In genomic region chr1:37824001-37824400, GRCh38 we compare ENCODE assay signal across 24 cellular contexts. TPM values are rescaled to one million over a fixed set of nuclear protein-coding genes. Genes with fewer than 3 reads are reported as not detected.
DNase-seq lines count a peak whose midpoint lies in the region; ATAC-seq, FAIRE-seq and TF ChIP-seq lines count a peak whose summit lies in the region.
"Had no signal": no experiment of that assay in that cellular context is flagged by ENCODE, and none has a peak within 500 bp of the region (broad histone marks: within the 10 kb centered on the region; RNA-seq: fewer than 3 reads in every experiment).

No MANE protein-coding gene starts in this region.

- no peak overlapping the region for H3K27ac ChIP-seq in HepG2 (ENCODE audit: extremely low read length, insufficient read depth, low read length)
- no peak overlapping the region for H3K27ac ChIP-seq in right lobe of liver
- no peak overlapping the region for H3K27ac ChIP-seq in right cardiac atrium (ENCODE audit: low read length)

- H3K36me3 Mint-ChIP-seq in central memory CD8-positive, alpha-beta T cell (ENCODE audit: insufficient read depth): peaks cover 47% of the 10 kb centered on the region
- H3K36me3 Mint-ChIP-seq in natural killer cell treated with Interleukin-12 subunit alpha and Interleukin-12 subunit beta and Interleukin-15 and Interleukin-18, amount 100 ng/mL, for 72 hours: peaks cover 18% of the 10 kb centered on the region

- no peak overlapping the region for H3K4me3 Mint-ChIP-seq in central memory CD8-positive, alpha-beta T cell
- no peak overlapping the region for H3K4me3 Mint-ChIP-seq in natural killer cell treated with Interleukin-12 subunit alpha and Interleukin-12 subunit beta and Interleukin-15 and Interleukin-18, amount 100 ng/mL, for 72 hours
- H3K4me3 Mint-ChIP-seq: B cell; CD4-positive, CD25-positive, alpha-beta regulatory T cell; CD8-positive, alpha-beta memory T cell; HFFc6; IgD-negative memory B cell had no signal

- H3K9ac ChIP-seq in HepG2 (ENCODE audit: insufficient read depth, low read depth, low read length): no peak overlapping the region
- H3K9ac ChIP-seq: BLaER1 treated with 17β-estradiol and CSF1 and Interleukin-3, amounts not matched to agents 10 nM and 100 nM had no signal

- H3K9me3 ChIP-seq in HepG2 (ENCODE audit: low read length) (no peaks in the 10 kb centered on the region), right lobe of liver (no peaks in the 10 kb centered on the region), right cardiac atrium (ENCODE audit: control insufficient read depth, low read length) (no peaks in the 10 kb centered on the region)
- H3K9me3 ChIP-seq: BLaER1 treated with 17β-estradiol and CSF1 and Interleukin-3, amounts not matched to agents 10 nM and 100 nM; Caco-2 had no signal

- peak overlapping the region; percentile 22 for H3K27ac Mint-ChIP-seq in central memory CD8-positive, alpha-beta T cell (ENCODE audit: low read depth)
- peak overlapping the region; percentile 85 to 89 for H3K27ac Mint-ChIP-seq in natural killer cell treated with Interleukin-12 subunit alpha and Interleukin-12 subunit beta and Interleukin-15 and Interleukin-18, amount 100 ng/mL, for 72 hours
- H3K27ac Mint-ChIP-seq: B cell; CD4-positive, CD25-positive, alpha-beta regulatory T cell had no signal

- TF ChIP-seq RAD21 in HepG2 (CRISPR knock-in tag; IDR thresholded peaks at IDR 0.05): no peak

- no peak for ATAC-seq in HepG2
- no peak for ATAC-seq in right lobe of liver
- no peak for ATAC-seq in central memory CD8-positive, alpha-beta T cell (replicated peaks; ENCODE audit: extremely low read depth, poor library complexity, severe bottlenecking)
- no peak for ATAC-seq in natural killer cell treated with Interleukin-12 subunit alpha and Interleukin-12 subunit beta and Interleukin-15 and Interleukin-18, amount 100 ng/mL, for 72 hours
- ATAC-seq in Right ventricle myocardium superior (ENCODE audit: poor library complexity): no peak
- no peak for ATAC-seq in right cardiac atrium
- ATAC-seq: HCT116 had no signal

- in situ Hi-C loops in HepG2 (cut with HindIII; ENCODE audit: extremely low pct_ligation_motif_present, low pct_unique_long_range_greater_than_20kb): no loop called here

- TF ChIP-seq EP300 in HepG2 (IDR thresholded peaks at IDR 0.05; ENCODE audit: low read depth in 2 of 2, low read length in 2 of 2) (no peak), HepG2 (CRISPR knock-in tag; IDR thresholded peaks at IDR 0.05; ENCODE audit: borderline replicate concordance) (no peak)

- H3K36me3 ChIP-seq in HepG2 (replicated peaks in 1 of 2; ENCODE audit: control insufficient read depth in 1 of 2, insufficient read depth in 2 of 2, low read length in 2 of 2) (peaks cover 8 to 39% of the 10 kb centered on the region in 2 experiments; a peak in 4 of 5 replicates), right lobe of liver (peaks cover 0 to 43% (median 16%) of the 10 kb centered on the region in 4 donors)

- no peak overlapping the region for H3K4me2 ChIP-seq in HepG2 (ENCODE audit: low read depth, low read length)

- H3K4me1 ChIP-seq in HepG2 (ENCODE audit: insufficient read depth, low read length) (no peaks in the 10 kb centered on the region), right lobe of liver (peaks cover 0 to 7% (median 0%) of the 10 kb centered on the region in 4 donors), right cardiac atrium (ENCODE audit: control insufficient read depth, insufficient read depth, low read length) (no peaks in the 10 kb centered on the region)
- H3K4me1 ChIP-seq: Caco-2 had no signal

- BruUV-seq in HepG2 (replicated peaks; lab: Mats Ljungman, UMichigan): no TSS peak

- H3K27me3 Mint-ChIP-seq in central memory CD8-positive, alpha-beta T cell: no peaks in the 10 kb centered on the region
- no peaks in the 10 kb centered on the region for H3K27me3 Mint-ChIP-seq in natural killer cell treated with Interleukin-12 subunit alpha and Interleukin-12 subunit beta and Interleukin-15 and Interleukin-18, amount 100 ng/mL, for 72 hours
- H3K27me3 Mint-ChIP-seq: B cell; CD4-positive, CD25-positive, alpha-beta regulatory T cell; CD8-positive, alpha-beta memory T cell; IgD-negative memory B cell had no signal

- FAIRE-seq in HepG2 (lab: Jason Lieb, UNC): no peak
- FAIRE-seq: D721Med, HTR-8/SVneo had no signal

- H3K27me3 ChIP-seq in HepG2 (ENCODE audit: control insufficient read depth in 1 of 2, insufficient read depth in 2 of 2, low read length in 2 of 2) (no peaks in the 10 kb centered on the region), right lobe of liver (no peaks in the 10 kb centered on the region), right cardiac atrium (ENCODE audit: control insufficient read depth, insufficient read depth) (no peaks in the 10 kb centered on the region)
- H3K27me3 ChIP-seq: BLaER1 treated with 17β-estradiol and CSF1 and Interleukin-3, amounts not matched to agents 10 nM and 100 nM had no signal

- TF ChIP-seq CTCF in HepG2 (CRISPR knock-in tag; IDR thresholded peaks at IDR 0.05): no peak
- no peak for TF ChIP-seq CTCF in right lobe of liver (IDR thresholded peaks at IDR 0.05)

- H2AFZ ChIP-seq in HepG2 (ENCODE audit: low read length): no peak overlapping the region

- H3K4me1 Mint-ChIP-seq in central memory CD8-positive, alpha-beta T cell: no peaks in the 10 kb centered on the region
- peaks cover 26 to 37% of the 10 kb centered on the region in 2 donors for H3K4me1 Mint-ChIP-seq in natural killer cell treated with Interleukin-12 subunit alpha and Interleukin-12 subunit beta and Interleukin-15 and Interleukin-18, amount 100 ng/mL, for 72 hours (ENCODE audit: low read depth in 2 of 2)

- WGBS in HepG2 (ENCODE audit: low lambda C conversion rate): 87% methylated on average over 2 of the region's 2 CpGs
- 95% methylated on average over 2 of the region's 2 CpGs for WGBS in right lobe of liver (ENCODE audit: insufficient coverage, low coverage, low lambda C conversion rate, missing lambda C conversion rate)
- WGBS in right cardiac atrium: 97% methylated on average over 2 of the region's 2 CpGs

- no peaks in the 10 kb centered on the region for H3K79me2 ChIP-seq in HepG2 (ENCODE audit: insufficient read depth, low read length)

- no peak for TF ChIP-seq POLR2A in HepG2 (IDR thresholded peaks at IDR 0.05; ENCODE audit: insufficient read depth in 1 of 2, low read depth in 2 of 2, low read length in 2 of 2)
- no peak for TF ChIP-seq POLR2A in right lobe of liver (IDR thresholded peaks at IDR 0.05)

- no peak overlapping the region for H3K4me3 ChIP-seq in HepG2 (replicated peaks in 1 of 3; ENCODE audit: insufficient read depth in 1 of 3, low read depth in 2 of 3, low read length in 3 of 3)
- no peak overlapping the region for H3K4me3 ChIP-seq in right lobe of liver
- no peak overlapping the region for H3K4me3 ChIP-seq in right cardiac atrium (ENCODE audit: low read length)
- H3K4me3 ChIP-seq: BLaER1 treated with 17β-estradiol and CSF1 and Interleukin-3, amounts not matched to agents 10 nM and 100 nM had no signal

- DNase-seq in HepG2 (ENCODE audit: low spot score) (no peak), right lobe of liver (no peak), GF-D8 (lab: John Stamatoyannopoulos, UW) (no peak), COLO829 (ENCODE audit: low spot score) (no peak), Right ventricle myocardium superior (no peak), right cardiac atrium (no peak)
- no peak for DNase-seq in central memory CD8-positive, alpha-beta T cell (ENCODE audit: low spot score in 2 of 2)
- no peak for DNase-seq in natural killer cell treated with Interleukin-12 subunit alpha and Interleukin-12 subunit beta and Interleukin-15 and Interleukin-18, amount 100 ng/mL, for 72 hours (ENCODE audit: low spot score)
- DNase-seq: 8988T; Caco-2; CD4-positive, CD25-positive, alpha-beta regulatory T cell; CD8-positive, alpha-beta memory T cell; GDM1; GOT3; H7; HFFc6 had no signal

- intact Hi-C loops in HepG2 (cut with micrococcal nuclease; ENCODE audit: unreplicated experiment) (no loop called here), right lobe of liver (cut with DNase I) (no loop called here), Right ventricle myocardium superior (cut with DNase I) (no loop called here), right cardiac atrium (cut with DNase I) (no loop called here)

- CTCF ChIA-PET in HepG2 (lab: Yijun Ruan, JAX; ENCODE audit: low intra/inter-chr PET ratio, low total read pairs): no interaction called here

- no peaks in the 10 kb centered on the region for H3K9me3 Mint-ChIP-seq in central memory CD8-positive, alpha-beta T cell
- no peaks in the 10 kb centered on the region for H3K9me3 Mint-ChIP-seq in natural killer cell treated with Interleukin-12 subunit alpha and Interleukin-12 subunit beta and Interleukin-15 and Interleukin-18, amount 100 ng/mL, for 72 hours
- H3K9me3 Mint-ChIP-seq: CD4-positive, CD25-positive, alpha-beta regulatory T cell; CD8-positive, alpha-beta memory T cell; HFFc6; IgD-negative memory B cell had no signal

- H4K20me1 ChIP-seq in HepG2 (ENCODE audit: insufficient read depth, low read length): no peaks in the 10 kb centered on the region

- POLR2A ChIA-PET in HepG2 (lab: Yijun Ruan, JAX): no interaction called here

RNA-seq across cellular contexts. Expression of gene YRDC, which starts 16.0 kb away (rescaled TPM):
- total RNA-seq in HepG2 (2016; rRNA removed; fragmentation: Illumina TruSeq; extraction: Trizol): 29.2 and 31.8 TPM in 2 replicates
- total RNA-seq in HepG2 (2016; cell fraction: cytosol; rRNA removed; fragmentation: Illumina TruSeq; extraction: Trizol; ENCODE audit: low read depth): 7.1 and 8.4 TPM in 2 replicates
- total RNA-seq in HepG2 (2016; cell fraction: insoluble cytoplasmic fraction; rRNA removed; fragmentation: Illumina TruSeq; extraction: Trizol): 29.8 and 34.9 TPM in 2 replicates
- 18.8 and 18.9 TPM in 2 replicates for total RNA-seq in HepG2 (2016; cell fraction: membrane; rRNA removed; fragmentation: Illumina TruSeq; extraction: Trizol)
- total RNA-seq in HepG2 (2016; cell fraction: nucleus; rRNA removed; fragmentation: Illumina TruSeq; extraction: Trizol): 15.6 and 16.7 TPM in 2 replicates
- 25.4 and 27.5 TPM in 2 replicates for polyA plus RNA-seq in HepG2 (2011; rRNA removed)
- polyA plus RNA-seq in HepG2 (2011; cell fraction: cytosol; rRNA removed): 25.6 and 26.2 TPM in 2 replicates
- polyA plus RNA-seq in HepG2 (2011; cell fraction: nucleus; rRNA removed): 8.3 and 10.1 TPM in 2 replicates
- polyA plus RNA-seq in HepG2 (2012): 17.1 and 21.1 TPM in 2 replicates
- polyA plus RNA-seq in HepG2 (2016; cell fraction: cytosol; fragmentation: Illumina TruSeq; extraction: Trizol; ENCODE audit: low read depth): 5.9 and 6.1 TPM in 2 replicates
- polyA plus RNA-seq in HepG2 (2016; cell fraction: insoluble cytoplasmic fraction; fragmentation: Illumina TruSeq; extraction: Trizol; ENCODE audit: low read depth): 27.0 and 29.5 TPM in 2 replicates
- 11.3 and 12.8 TPM in 2 replicates for polyA plus RNA-seq in HepG2 (2016; cell fraction: membrane; fragmentation: Illumina TruSeq; extraction: Trizol; ENCODE audit: low read depth)
- polyA plus RNA-seq in HepG2 (2016; cell fraction: nucleus; fragmentation: Illumina TruSeq; extraction: Trizol; ENCODE audit: insufficient read depth, low read depth): 22.9 and 23.8 TPM in 2 replicates
- polyA minus RNA-seq in HepG2 (2011; rRNA and poly(A)+ RNA removed; ENCODE audit: low replicate concordance): 25.1 and 31.1 TPM in 2 replicates
- 9.3 and 10.2 TPM in 2 replicates for polyA minus RNA-seq in HepG2 (2011; cell fraction: cytosol; rRNA and poly(A)+ RNA removed)
- 9.0 and 9.7 TPM in 2 replicates for polyA minus RNA-seq in HepG2 (2011; cell fraction: nucleus; rRNA and poly(A)+ RNA removed)
- 10 to 100 TPM in 2 of 6 experiments, 1 to 10 TPM in 4; 4.4 to 18.3 (median 6.4) TPM for total RNA-seq in right lobe of liver
- total RNA-seq in natural killer cell treated with Interleukin-12 subunit alpha and Interleukin-12 subunit beta and Interleukin-15 and Interleukin-18, amount 100 ng/mL, for 72 hours: 10 to 100 TPM; 72.0 to 82.9 TPM
- 4.5 TPM for total RNA-seq in Right ventricle myocardium superior
- 1 to 10 TPM; 4.0 to 8.4 (median 5.8) TPM for total RNA-seq in right cardiac atrium
- polyA plus RNA-seq in right cardiac atrium: 5.7 TPM

RNA-seq across cellular contexts. Expression of gene C1orf122, which starts 16.4 kb away (rescaled TPM):
- total RNA-seq in HepG2 (2016; rRNA removed; fragmentation: Illumina TruSeq; extraction: Trizol) (31.3 and 40.6 TPM in 2 replicates), right lobe of liver (10 to 100 TPM; 23.0 to 61.7 (median 27.9) TPM), Right ventricle myocardium superior (52.2 TPM), right cardiac atrium (10 to 100 TPM; 45.5 to 61.2 (median 55.5) TPM)
- total RNA-seq in HepG2 (2016; cell fraction: cytosol; rRNA removed; fragmentation: Illumina TruSeq; extraction: Trizol; ENCODE audit: low read depth): 37.4 and 51.2 TPM in 2 replicates
- total RNA-seq in HepG2 (2016; cell fraction: insoluble cytoplasmic fraction; rRNA removed; fragmentation: Illumina TruSeq; extraction: Trizol): 33.4 and 38.2 TPM in 2 replicates
- 37.7 and 50.5 TPM in 2 replicates for total RNA-seq in HepG2 (2016; cell fraction: membrane; rRNA removed; fragmentation: Illumina TruSeq; extraction: Trizol)
- total RNA-seq in HepG2 (2016; cell fraction: nucleus; rRNA removed; fragmentation: Illumina TruSeq; extraction: Trizol): 16.9 and 21.8 TPM in 2 replicates
- polyA plus RNA-seq in HepG2 (2011; rRNA removed) (18.7 and 25.1 TPM in 2 replicates), right cardiac atrium (84.0 TPM)
- polyA plus RNA-seq in HepG2 (2011; cell fraction: cytosol; rRNA removed): 20.0 and 25.3 TPM in 2 replicates
- polyA plus RNA-seq in HepG2 (2011; cell fraction: nucleus; rRNA removed): 28.5 and 29.9 TPM in 2 replicates
- polyA plus RNA-seq in HepG2 (2012): 7.0 and 10.9 TPM in 2 replicates
- polyA plus RNA-seq in HepG2 (2016; cell fraction: cytosol; fragmentation: Illumina TruSeq; extraction: Trizol; ENCODE audit: low read depth): 48.7 and 56.2 TPM in 2 replicates
- 31.4 and 33.0 TPM in 2 replicates for polyA plus RNA-seq in HepG2 (2016; cell fraction: insoluble cytoplasmic fraction; fragmentation: Illumina TruSeq; extraction: Trizol; ENCODE audit: low read depth)
- polyA plus RNA-seq in HepG2 (2016; cell fraction: membrane; fragmentation: Illumina TruSeq; extraction: Trizol; ENCODE audit: low read depth): 37.2 and 37.9 TPM in 2 replicates
- 32.9 and 35.0 TPM in 2 replicates for polyA plus RNA-seq in HepG2 (2016; cell fraction: nucleus; fragmentation: Illumina TruSeq; extraction: Trizol; ENCODE audit: insufficient read depth, low read depth)
- 8.2 and 11.5 TPM in 2 replicates for polyA minus RNA-seq in HepG2 (2011; rRNA and poly(A)+ RNA removed; ENCODE audit: low replicate concordance)
- 9.6 TPM in 2 replicates for polyA minus RNA-seq in HepG2 (2011; cell fraction: cytosol; rRNA and poly(A)+ RNA removed)
- 6.6 and 7.0 TPM in 2 replicates for polyA minus RNA-seq in HepG2 (2011; cell fraction: nucleus; rRNA and poly(A)+ RNA removed)
- total RNA-seq in natural killer cell treated with Interleukin-12 subunit alpha and Interleukin-12 subunit beta and Interleukin-15 and Interleukin-18, amount 100 ng/mL, for 72 hours: 10 to 100 TPM; 29.2 to 33.3 TPM

RNA-seq across cellular contexts. Expression of gene MANEAL, which starts 30.4 kb away (rescaled TPM):
- total RNA-seq in HepG2 (2016; rRNA removed; fragmentation: Illumina TruSeq; extraction: Trizol) (16.8 and 26.4 TPM in 2 replicates), right lobe of liver (1 to 10 TPM; 3.2 to 9.4 (median 5.4) TPM), Right ventricle myocardium superior (0.91 TPM), right cardiac atrium (1 to 10 TPM in 3 of 4 donors, under 1 TPM in 1; 0.69 to 1.5 (median 1.2) TPM)
- 16.6 and 17.3 TPM in 2 replicates for total RNA-seq in HepG2 (2016; cell fraction: cytosol; rRNA removed; fragmentation: Illumina TruSeq; extraction: Trizol; ENCODE audit: low read depth)
- total RNA-seq in HepG2 (2016; cell fraction: insoluble cytoplasmic fraction; rRNA removed; fragmentation: Illumina TruSeq; extraction: Trizol): 18.0 and 24.7 TPM in 2 replicates
- total RNA-seq in HepG2 (2016; cell fraction: membrane; rRNA removed; fragmentation: Illumina TruSeq; extraction: Trizol): 32.4 and 35.8 TPM in 2 replicates
- 19.1 and 23.7 TPM in 2 replicates for total RNA-seq in HepG2 (2016; cell fraction: nucleus; rRNA removed; fragmentation: Illumina TruSeq; extraction: Trizol)
- polyA plus RNA-seq in HepG2 (2011; rRNA removed) (20.8 and 24.2 TPM in 2 replicates), right cardiac atrium (0.93 TPM)
- 19.9 and 21.2 TPM in 2 replicates for polyA plus RNA-seq in HepG2 (2011; cell fraction: cytosol; rRNA removed)
- polyA plus RNA-seq in HepG2 (2011; cell fraction: nucleus; rRNA removed): 9.7 and 13.0 TPM in 2 replicates
- polyA plus RNA-seq in HepG2 (2012): 15.7 and 16.4 TPM in 2 replicates
- 22.1 and 26.7 TPM in 2 replicates for polyA plus RNA-seq in HepG2 (2016; cell fraction: cytosol; fragmentation: Illumina TruSeq; extraction: Trizol; ENCODE audit: low read depth)
- 26.1 and 27.7 TPM in 2 replicates for polyA plus RNA-seq in HepG2 (2016; cell fraction: insoluble cytoplasmic fraction; fragmentation: Illumina TruSeq; extraction: Trizol; ENCODE audit: low read depth)
- 36.8 and 37.5 TPM in 2 replicates for polyA plus RNA-seq in HepG2 (2016; cell fraction: membrane; fragmentation: Illumina TruSeq; extraction: Trizol; ENCODE audit: low read depth)
- polyA plus RNA-seq in HepG2 (2016; cell fraction: nucleus; fragmentation: Illumina TruSeq; extraction: Trizol; ENCODE audit: insufficient read depth, low read depth): 36.1 and 42.1 TPM in 2 replicates
- 38.3 and 73.7 TPM in 2 replicates for polyA minus RNA-seq in HepG2 (2011; rRNA and poly(A)+ RNA removed; ENCODE audit: low replicate concordance)
- 15.2 and 17.4 TPM in 2 replicates for polyA minus RNA-seq in HepG2 (2011; cell fraction: cytosol; rRNA and poly(A)+ RNA removed)
- 6.0 and 8.9 TPM in 2 replicates for polyA minus RNA-seq in HepG2 (2011; cell fraction: nucleus; rRNA and poly(A)+ RNA removed)
- total RNA-seq in natural killer cell treated with Interleukin-12 subunit alpha and Interleukin-12 subunit beta and Interleukin-15 and Interleukin-18, amount 100 ng/mL, for 72 hours: 1 to 10 TPM; 2.8 to 9.0 TPM

RNA-seq across cellular contexts. Expression of gene MTF1, which starts 35.4 kb away (rescaled TPM):
- total RNA-seq in HepG2 (2016; rRNA removed; fragmentation: Illumina TruSeq; extraction: Trizol) (3.3 and 7.2 TPM in 2 replicates), right lobe of liver (10 to 100 TPM in 1 of 6 experiments, 1 to 10 TPM in 5; 3.5 to 10.3 (median 6.1) TPM), Right ventricle myocardium superior (12.5 TPM), right cardiac atrium (10 to 100 TPM in 3 of 4 donors, 1 to 10 TPM in 1; 8.9 to 13.4 (median 11.0) TPM)
- total RNA-seq in HepG2 (2016; cell fraction: cytosol; rRNA removed; fragmentation: Illumina TruSeq; extraction: Trizol; ENCODE audit: low read depth): 0.44 and 1.0 TPM in 2 replicates
- 1.8 and 3.4 TPM in 2 replicates for total RNA-seq in HepG2 (2016; cell fraction: insoluble cytoplasmic fraction; rRNA removed; fragmentation: Illumina TruSeq; extraction: Trizol)
- 1.5 and 2.7 TPM in 2 replicates for total RNA-seq in HepG2 (2016; cell fraction: membrane; rRNA removed; fragmentation: Illumina TruSeq; extraction: Trizol)
- 6.9 and 7.9 TPM in 2 replicates for total RNA-seq in HepG2 (2016; cell fraction: nucleus; rRNA removed; fragmentation: Illumina TruSeq; extraction: Trizol)
- polyA plus RNA-seq in HepG2 (2011; rRNA removed) (2.4 and 2.6 TPM in 2 replicates), right cardiac atrium (2.4 TPM)
- polyA plus RNA-seq in HepG2 (2011; cell fraction: cytosol; rRNA removed): 1.9 and 2.1 TPM in 2 replicates
- polyA plus RNA-seq in HepG2 (2011; cell fraction: nucleus; rRNA removed): 2.3 and 4.5 TPM in 2 replicates
- polyA plus RNA-seq in HepG2 (2012): 2.0 TPM in 2 replicates
- 0.36 and 0.66 TPM in 2 replicates for polyA plus RNA-seq in HepG2 (2016; cell fraction: cytosol; fragmentation: Illumina TruSeq; extraction: Trizol; ENCODE audit: low read depth)
- polyA plus RNA-seq in HepG2 (2016; cell fraction: insoluble cytoplasmic fraction; fragmentation: Illumina TruSeq; extraction: Trizol; ENCODE audit: low read depth): 3.2 and 3.4 TPM in 2 replicates
- polyA plus RNA-seq in HepG2 (2016; cell fraction: membrane; fragmentation: Illumina TruSeq; extraction: Trizol; ENCODE audit: low read depth): 0.65 and 2.4 TPM in 2 replicates
- polyA plus RNA-seq in HepG2 (2016; cell fraction: nucleus; fragmentation: Illumina TruSeq; extraction: Trizol; ENCODE audit: insufficient read depth, low read depth): 5.6 and 7.1 TPM in 2 replicates
- 5.0 and 11.1 TPM in 2 replicates for polyA minus RNA-seq in HepG2 (2011; rRNA and poly(A)+ RNA removed; ENCODE audit: low replicate concordance)
- polyA minus RNA-seq in HepG2 (2011; cell fraction: cytosol; rRNA and poly(A)+ RNA removed): 1.8 and 2.0 TPM in 2 replicates
- 4.0 and 4.5 TPM in 2 replicates for polyA minus RNA-seq in HepG2 (2011; cell fraction: nucleus; rRNA and poly(A)+ RNA removed)
- 10 to 100 TPM; 54.0 to 65.3 TPM for total RNA-seq in natural killer cell treated with Interleukin-12 subunit alpha and Interleukin-12 subunit beta and Interleukin-15 and Interleukin-18, amount 100 ng/mL, for 72 hours

RNA-seq across cellular contexts. Expression of gene EPHA10, which starts 59.1 kb away (rescaled TPM):
- 0.08 and 0.58 TPM in 2 replicates for total RNA-seq in HepG2 (2016; rRNA removed; fragmentation: Illumina TruSeq; extraction: Trizol)
- total RNA-seq in HepG2 (2016; cell fraction: cytosol; rRNA removed; fragmentation: Illumina TruSeq; extraction: Trizol; ENCODE audit: low read depth): 0.10 TPM in 1 of 2 replicates, not detected in the other
- total RNA-seq in HepG2 (2016; cell fraction: insoluble cytoplasmic fraction; rRNA removed; fragmentation: Illumina TruSeq; extraction: Trizol): 0.17 and 0.19 TPM in 2 replicates
- total RNA-seq in HepG2 (2016; cell fraction: membrane; rRNA removed; fragmentation: Illumina TruSeq; extraction: Trizol): 0.10 and 0.15 TPM in 2 replicates
- 0.25 and 0.40 TPM in 2 replicates for total RNA-seq in HepG2 (2016; cell fraction: nucleus; rRNA removed; fragmentation: Illumina TruSeq; extraction: Trizol)
- 0.11 and 0.29 TPM in 2 replicates for polyA plus RNA-seq in HepG2 (2011; rRNA removed)
- 0.08 and 0.09 TPM in 2 replicates for polyA plus RNA-seq in HepG2 (2011; cell fraction: cytosol; rRNA removed)
- 1.4 and 2.3 TPM in 2 replicates for polyA plus RNA-seq in HepG2 (2011; cell fraction: nucleus; rRNA removed)
- polyA plus RNA-seq in HepG2 (2012): 0.09 and 0.15 TPM in 2 replicates
- polyA plus RNA-seq in HepG2 (2016; cell fraction: cytosol; fragmentation: Illumina TruSeq; extraction: Trizol; ENCODE audit: low read depth): 0.01 TPM in 1 of 2 replicates, not detected in the other
- polyA plus RNA-seq in HepG2 (2016; cell fraction: insoluble cytoplasmic fraction; fragmentation: Illumina TruSeq; extraction: Trizol; ENCODE audit: low read depth): 0.08 TPM in 1 of 2 replicates, not detected in the other
- polyA plus RNA-seq in HepG2 (2016; cell fraction: membrane; fragmentation: Illumina TruSeq; extraction: Trizol; ENCODE audit: low read depth): 0.12 TPM in 1 of 2 replicates, not detected in the other
- 0.40 and 0.52 TPM in 2 replicates for polyA plus RNA-seq in HepG2 (2016; cell fraction: nucleus; fragmentation: Illumina TruSeq; extraction: Trizol; ENCODE audit: insufficient read depth, low read depth)
- 0.08 and 0.63 TPM in 2 replicates for polyA minus RNA-seq in HepG2 (2011; rRNA and poly(A)+ RNA removed; ENCODE audit: low replicate concordance)
- not detected in 2 replicates for polyA minus RNA-seq in HepG2 (2011; cell fraction: cytosol; rRNA and poly(A)+ RNA removed)
- polyA minus RNA-seq in HepG2 (2011; cell fraction: nucleus; rRNA and poly(A)+ RNA removed): 0.26 TPM in 1 of 2 replicates, not detected in the other
- total RNA-seq in right lobe of liver: under 1 TPM in 2 of 6 experiments, not detected in 4; 0.07 to 0.16 TPM
- total RNA-seq in natural killer cell treated with Interleukin-12 subunit alpha and Interleukin-12 subunit beta and Interleukin-15 and Interleukin-18, amount 100 ng/mL, for 72 hours: not detected
- total RNA-seq in Right ventricle myocardium superior: 0.13 TPM
- 1 to 10 TPM in 1 of 4 donors, under 1 TPM in 3; 0.11 to 1.1 (median 0.36) TPM for total RNA-seq in right cardiac atrium
- 0.36 TPM for polyA plus RNA-seq in right cardiac atrium
- total RNA-seq: A673; CD4-positive, CD25-positive, alpha-beta regulatory T cell; HFFc6 had no signal
- polyA plus RNA-seq: AG04450; CD4-positive, CD25-positive, alpha-beta regulatory T cell; CD8-positive, alpha-beta memory T cell; IgD-negative memory B cell had no signal
